In genomic region chr11:11568651-11569229, GRCh38 we compare ENCODE assay signal across 16 cellular contexts. TPM values are rescaled to one million over a fixed set of nuclear protein-coding genes. Genes with fewer than 3 reads are reported as not detected.
DNase-seq lines count a peak whose midpoint lies in the region; ATAC-seq and TF ChIP-seq lines count a peak whose summit lies in the region.
"Had no signal": no experiment of that assay in that cellular context is flagged by ENCODE, and none has a peak within 500 bp of the region (broad histone marks: within the 10 kb centered on the region; RNA-seq: fewer than 3 reads in every experiment).

No MANE protein-coding gene starts in this region.

- CTCF ChIA-PET in HCT116 (lab: Charles Lee): interaction anchor here (1.4 kb wide), 1 partner anchor 540 kb away, joined by 3 read pairs; no protein-coding TSS in a partner anchor

- TF ChIP-seq EP300 in gastroesophageal sphincter (IDR thresholded peaks at IDR 0.05): no peak

- H3K27me3 ChIP-seq in HCT116 (ENCODE audit: insufficient read depth, low read length): no peaks in the 10 kb centered on the region
- H3K27me3 ChIP-seq in dorsolateral prefrontal cortex: no peaks in the 10 kb centered on the region
- no peaks in the 10 kb centered on the region for H3K27me3 ChIP-seq in gastroesophageal sphincter
- H3K27me3 ChIP-seq: BE2C had no signal

- H3K4me1 ChIP-seq in HCT116 (ENCODE audit: control insufficient read depth in 1 of 2, insufficient read depth in 2 of 2, low read length in 2 of 2) (peaks cover 21 to 38% of the 10 kb centered on the region in 2 experiments), gastroesophageal sphincter (peaks cover 0 to 84% (median 16%) of the 10 kb centered on the region in 3 donors)
- H3K4me1 ChIP-seq: BE2C, prostate gland had no signal

- peak overlapping the region in 1 of 2 experiments; percentile 14; a peak in 2 of 4 replicates for H3K4me3 ChIP-seq in HCT116 (replicated peaks in 1 of 2; ENCODE audit: low read depth in 1 of 2, low read length in 2 of 2)
- H3K4me3 ChIP-seq in dorsolateral prefrontal cortex: no peak overlapping the region
- H3K4me3 ChIP-seq in skin epidermis: no peak overlapping the region
- no peak overlapping the region for H3K4me3 ChIP-seq in gastroesophageal sphincter
- H3K4me3 ChIP-seq: prostate gland had no signal

- no TSS peak for BruUV-seq in HCT116 (replicated peaks; lab: Mats Ljungman, UMichigan)

- 0 out of 2 replicates have a peak, but pooled peaks cover 5% of the 10 kb centered on the region for H3K9me2 ChIP-seq in HCT116 (ENCODE audit: insufficient read depth)

- 0 out of 2 replicates have a peak overlapping the region, but pooled peaks have one; percentile 8 for H3K9ac ChIP-seq in HCT116 (ENCODE audit: low read length)

- no peaks in the 10 kb centered on the region for H3K9me3 ChIP-seq in HCT116 (ENCODE audit: control insufficient read depth in 1 of 2, insufficient read depth in 1 of 2, low read depth in 1 of 2, low read length in 2 of 2)
- H3K9me3 ChIP-seq in gastroesophageal sphincter: no peaks in the 10 kb centered on the region
- H3K9me3 ChIP-seq: BE2C, prostate gland had no signal

- H3K27ac ChIP-seq in HCT116 (ENCODE audit: low read depth, low read length) (peak overlapping the region; percentile 18; the same call in 1 of the 2 replicates), dorsolateral prefrontal cortex (peak overlapping the region in 37 of 59 donors; percentile 1 to 74 (median 40)), skin epidermis (peak overlapping the region in 16 of 21 experiments; percentile 6 to 78 (median 52)), gastroesophageal sphincter (peak overlapping the region in 2 of 4 donors; percentile 7 to 72)
- H3K27ac ChIP-seq: prostate gland had no signal

- H2AFZ ChIP-seq in HCT116 (ENCODE audit: low read depth, low read length, poor library complexity, severe bottlenecking): no peak overlapping the region

- H3K36me3 ChIP-seq in HCT116 (ENCODE audit: control insufficient read depth in 1 of 2, insufficient read depth in 2 of 2, low read length in 2 of 2) (no peaks in the 10 kb centered on the region), gastroesophageal sphincter (no peaks in the 10 kb centered on the region)
- H3K36me3 ChIP-seq: BE2C, prostate gland had no signal

- TF ChIP-seq POLR2A in HCT116 (IDR thresholded peaks at IDR 0.05; ENCODE audit: borderline replicate concordance, extremely low read depth, insufficient read depth, insufficient read length) (no peak), gastroesophageal sphincter (IDR thresholded peaks at IDR 0.05) (no peak)

- H4K20me1 ChIP-seq in HCT116 (ENCODE audit: insufficient read depth): no peaks in the 10 kb centered on the region

- DNase-seq in HCT116 (ENCODE audit: low read depth, low spot score): no peak
- peak; percentile 20 for DNase-seq in LHCN-M2 (ENCODE audit: low read depth)
- no peak for DNase-seq in dorsolateral prefrontal cortex
- DNase-seq in posterior cingulate gyrus: no peak
- DNase-seq: activated CD4-positive, alpha-beta memory T cell treated with anti-CD3 and anti-CD28 coated beads, Interleukin-2, amount 10 ng/mL, durations not matched to agents 7 days and 5 days; activated effector memory CD4-positive, alpha-beta T cell treated with Interleukin-2 at 50 U/mL for 16 hours; BE2C; DMS153; NCI-H1694; NCI-H526; substantia nigra had no signal

- TF ChIP-seq CTCF in HCT116 (IDR thresholded peaks at IDR 0.05 in 2 of 3, conservative IDR thresholded peaks at IDR 0.05 in 1 of 3; ENCODE audit: borderline replicate concordance in 1 of 3, insufficient read depth in 1 of 3, low read depth in 2 of 3, low read length in 2 of 3): no peak
- no peak for TF ChIP-seq CTCF in dorsolateral prefrontal cortex (IDR thresholded peaks at IDR 0.05 in 54 of 56, conservative IDR thresholded peaks at IDR 0.05 in 2 of 56; ENCODE audit: low read depth in 1 of 56, partially characterized antibody in 56 of 56)
- TF ChIP-seq CTCF in gastroesophageal sphincter (IDR thresholded peaks at IDR 0.05): no peak

- POLR2A ChIA-PET in HCT116 (lab: Charles Lee): interaction anchor here (2.1 kb wide), 1 partner anchor 20 kb away, joined by 4 read pairs; no protein-coding TSS in a partner anchor

- WGBS in gastroesophageal sphincter (ENCODE audit: low coverage in 1 of 2), 2 donors: 89 to 94% methylated on average over 3 of the region's 3 CpGs

- peaks cover 18% of the 10 kb centered on the region; the same call in 1 of the 2 replicates for H3K79me2 ChIP-seq in HCT116 (ENCODE audit: insufficient read depth, low read length)

- RAD21 ChIA-PET in HCT116 (lab: Charles Lee; ENCODE audit: low non-redundant PET in 1 of 2, low total read pairs in 2 of 2, uncharacterized antibody in 2 of 2, unreplicated experiment in 2 of 2): no interaction called here

- ATAC-seq in HCT116: peak; percentile 62
- ATAC-seq in gastroesophageal sphincter: no peak
- ATAC-seq in HG03460 (IDR thresholded peaks at IDR 0.05; ENCODE audit: unreplicated experiment): no peak
- ATAC-seq: SK-N-SH treated with all-trans-retinoic acid at 6 μM for 48 hours had no signal

- peak overlapping the region; percentile 63 for H3K4me2 ChIP-seq in HCT116 (ENCODE audit: low read length)

- TF ChIP-seq RAD21 in HCT116 (IDR thresholded peaks at IDR 0.05; ENCODE audit: low read depth): no peak

- intact Hi-C loops in HCT116 (cut with micrococcal nuclease): no loop called here
- intact Hi-C loops in dorsolateral prefrontal cortex (cut with DNase I): no loop called here
- intact Hi-C loops in posterior cingulate gyrus (cut with DNase I): no loop called here

TF ChIP-seq in HCT116, 20 proteins besides CTCF, POLR2A, EP300 and RAD21:
- TF ChIP-seq ZBTB33 (IDR thresholded peaks at IDR 0.05; ENCODE audit: extremely low read depth, insufficient replicate concordance, low read length) (no peak), FOSL1 (IDR thresholded peaks at IDR 0.05; ENCODE audit: low read depth) (no peak), CBX3 (IDR thresholded peaks at IDR 0.05; ENCODE audit: low read depth) (no peak), EGR1 (IDR thresholded peaks at IDR 0.05; ENCODE audit: low read depth) (no peak), SP1 (IDR thresholded peaks at IDR 0.05; ENCODE audit: low read depth) (no peak), ATF3 (IDR thresholded peaks at IDR 0.05) (no peak), CEBPB (IDR thresholded peaks at IDR 0.05; ENCODE audit: low read depth) (no peak), SIN3A (IDR thresholded peaks at IDR 0.05; ENCODE audit: low read depth) (no peak), YY1 (IDR thresholded peaks at IDR 0.05; ENCODE audit: extremely low read depth, insufficient replicate concordance, low read depth, low read length) (no peak), ELF1 (IDR thresholded peaks at IDR 0.05; ENCODE audit: borderline replicate concordance, low read depth) (no peak), ZNF274 (IDR thresholded peaks at IDR 0.05; ENCODE audit: low read depth, low read length) (no peak)

RNA-seq across cellular contexts. Expression of gene GALNT18, which starts 53.1 kb away (rescaled TPM):
- total RNA-seq in HCT116 (2021; ENCODE audit: unreplicated experiment): 19.9 TPM
- 22.3 and 25.1 TPM in 2 replicates for polyA plus RNA-seq in HCT116 (2012)
- total RNA-seq in LHCN-M2 (2014; rRNA removed): 4.0 and 5.1 TPM in 2 replicates
- polyA plus RNA-seq in LHCN-M2 (2012): 4.8 TPM
- total RNA-seq in dorsolateral prefrontal cortex: 10 to 100 TPM; 15.6 to 50.3 (median 32.5) TPM
- total RNA-seq in gastroesophageal sphincter: 10 to 100 TPM; 16.0 to 65.6 (median 35.2) TPM
